8 cellular contexts compared by ENCODE assay signal in the genomic region with DNA sequence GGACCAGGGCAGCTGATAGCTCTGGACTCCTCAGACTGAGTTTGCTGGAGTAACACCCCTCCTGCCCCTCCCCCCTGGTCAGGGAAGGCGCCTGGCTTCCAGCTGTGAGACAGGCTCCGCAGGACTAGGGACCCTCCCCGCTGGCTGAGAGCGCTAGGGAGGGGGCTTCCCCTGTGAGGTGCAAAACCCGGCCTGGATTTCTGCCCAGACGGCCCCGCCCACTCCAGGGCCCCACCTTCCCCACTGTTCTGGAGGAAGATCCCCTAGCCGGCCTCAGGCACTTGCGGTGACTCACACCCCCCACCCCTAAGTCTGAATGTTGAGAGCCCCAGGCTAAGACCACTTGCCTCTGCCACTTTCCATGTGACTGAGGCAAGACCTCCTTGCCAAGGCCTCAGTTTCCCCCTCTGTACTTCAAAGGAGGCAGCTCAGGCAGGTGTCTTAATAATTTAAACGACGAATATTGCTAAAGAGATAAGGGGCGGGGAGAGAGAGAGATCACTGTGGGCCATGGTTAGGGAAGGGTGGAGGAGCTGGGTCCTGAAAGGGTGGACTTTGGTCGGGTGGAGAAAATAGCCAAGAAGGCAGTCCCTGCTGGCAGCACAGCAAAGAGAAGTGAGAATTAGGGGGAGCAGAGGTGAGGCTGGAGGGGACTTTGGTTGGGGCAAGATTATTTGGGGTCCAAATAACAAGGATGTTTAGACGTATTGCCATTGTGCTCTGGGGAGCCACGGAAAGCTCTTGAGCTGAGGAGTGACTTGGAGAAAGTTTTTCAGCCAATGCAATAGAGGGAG. TPM values are rescaled to one million over a fixed set of nuclear protein-coding genes. Genes with fewer than 3 reads are reported as not detected.
DNase-seq lines count a peak whose midpoint lies in the region; ATAC-seq and TF ChIP-seq lines count a peak whose summit lies in the region.

No MANE protein-coding gene starts in this region.

- H3K27ac Mint-ChIP-seq in CD8-positive, alpha-beta T cell = no peak overlapping the region
- peak overlapping the region; percentile 78; the same call in 1 of the 2 replicates for H3K27ac Mint-ChIP-seq in WTC11

- H3K27ac ChIP-seq in CD8-positive, alpha-beta T cell (ENCODE audit: low read depth, low read length) = no peak overlapping the region
- no peak overlapping the region for H3K27ac ChIP-seq in iPS-18a (ENCODE audit: low read length)

- H3K4me3 Mint-ChIP-seq in CD8-positive, alpha-beta T cell = peak overlapping the region; percentile 66
- peak overlapping the region; percentile 79 for H3K4me3 Mint-ChIP-seq in WTC11

- no peaks in the 10 kb centered on the region for H3K9me3 ChIP-seq in CD8-positive, alpha-beta T cell (ENCODE audit: low read length)
- H3K9me3 ChIP-seq in iPS-18a (ENCODE audit: control insufficient read depth, low read depth, low read length) = no peaks in the 10 kb centered on the region

- no peaks in the 10 kb centered on the region for H3K36me3 ChIP-seq in CD8-positive, alpha-beta T cell (ENCODE audit: insufficient read depth, low read length)
- H3K36me3 ChIP-seq in iPS-18a (ENCODE audit: control insufficient read depth, low read depth, low read length) = no peaks in the 10 kb centered on the region

- no peak for ATAC-seq in CD8-positive, alpha-beta T cell
- ATAC-seq in WTC11 = peak; percentile 62
- ATAC-seq in GM21825 (IDR thresholded peaks at IDR 0.05; ENCODE audit: unreplicated experiment) = no peak
- no peak for ATAC-seq in HG03196 (IDR thresholded peaks at IDR 0.05; ENCODE audit: unreplicated experiment)

- H3K27me3 Mint-ChIP-seq in CD8-positive, alpha-beta T cell (ENCODE audit: low read depth) = peaks cover 34% of the 10 kb centered on the region
- peaks cover 9% of the 10 kb centered on the region; the same call in 1 of the 2 replicates for H3K27me3 Mint-ChIP-seq in WTC11 (ENCODE audit: low read depth)

- H3K36me3 Mint-ChIP-seq in CD8-positive, alpha-beta T cell = no peaks in the 10 kb centered on the region
- H3K36me3 Mint-ChIP-seq in WTC11 = no peaks in the 10 kb centered on the region

- H3K9ac ChIP-seq in iPS-18a (ENCODE audit: low read length) = no peak overlapping the region

- peak in 1 of 7 experiments; percentile 8 for DNase-seq in CD8-positive, alpha-beta T cell
- peak; percentile 66 for DNase-seq in KBM-7
- peak; percentile 89 for DNase-seq in WTC11 (ENCODE audit: low spot score)
- DNase-seq in stimulated activated CD4-positive, alpha-beta T cell treated with anti-CD3 and anti-CD28 coated beads, Interleukin-4, amount 100 ng/mL, for 4 hours = peak; percentile 7 to 10
- DNase-seq in NCI-H2029 (lab: John Stamatoyannopoulos, UW) = no peak

- H3K4me1 ChIP-seq in CD8-positive, alpha-beta T cell (ENCODE audit: insufficient read depth, low read length) = peaks cover 15% of the 10 kb centered on the region
- peaks cover 35% of the 10 kb centered on the region for H3K4me1 ChIP-seq in iPS-18a (ENCODE audit: control insufficient read depth, low read depth, low read length)

- CTCF ChIA-PET in CD8-positive, alpha-beta T cell (lab: Charles Lee) = no interaction called here
- CTCF ChIA-PET in WTC11 (lab: Charles Lee) = interaction anchor here (0.9 to 2.9 kb wide), 10 partner anchors 10 to 280 kb away, joined by 3 to 23 read pairs (median 6); no protein-coding TSS in a partner anchor

- intact Hi-C loops in CD8-positive, alpha-beta T cell (cut with DNase I, micrococcal nuclease) = no loop called here

- H3K9me3 Mint-ChIP-seq in CD8-positive, alpha-beta T cell = no peaks in the 10 kb centered on the region
- H3K9me3 Mint-ChIP-seq in WTC11 = no peaks in the 10 kb centered on the region

- POLR2A ChIA-PET in CD8-positive, alpha-beta T cell (lab: Charles Lee) = no interaction called here
- POLR2A ChIA-PET in WTC11 (lab: Charles Lee) = no interaction called here

- H3K4me1 Mint-ChIP-seq in CD8-positive, alpha-beta T cell (ENCODE audit: low read depth) = peaks cover 14% of the 10 kb centered on the region
- peaks cover 73% of the 10 kb centered on the region for H3K4me1 Mint-ChIP-seq in WTC11

- no peak for TF ChIP-seq CTCF in CD8-positive, alpha-beta T cell (IDR thresholded peaks at IDR 0.05)
- TF ChIP-seq CTCF in WTC11 (IDR thresholded peaks at IDR 0.05) = no peak

- H3K27me3 ChIP-seq in CD8-positive, alpha-beta T cell (ENCODE audit: insufficient read depth, low read length) = peaks cover 8% of the 10 kb centered on the region
- H3K27me3 ChIP-seq in iPS-18a (ENCODE audit: control insufficient read depth, insufficient read depth, low read length) = peaks cover 13% of the 10 kb centered on the region

- no peak overlapping the region for H3K4me3 ChIP-seq in CD8-positive, alpha-beta T cell (ENCODE audit: low read depth, low read length)
- H3K4me3 ChIP-seq in iPS-18a (ENCODE audit: low read length) = peak overlapping the region; percentile 82

- in situ Hi-C loops in KBM-7 (cut with MboI; ENCODE audit: low pct_unique_long_range_greater_than_20kb, low sequenced_read_pairs) = no loop called here

TF ChIP-seq in WTC11, 78 proteins besides CTCF, POLR2A, EP300 and RAD21 (continues in another document):
- TF ChIP-seq, protein P1, sequence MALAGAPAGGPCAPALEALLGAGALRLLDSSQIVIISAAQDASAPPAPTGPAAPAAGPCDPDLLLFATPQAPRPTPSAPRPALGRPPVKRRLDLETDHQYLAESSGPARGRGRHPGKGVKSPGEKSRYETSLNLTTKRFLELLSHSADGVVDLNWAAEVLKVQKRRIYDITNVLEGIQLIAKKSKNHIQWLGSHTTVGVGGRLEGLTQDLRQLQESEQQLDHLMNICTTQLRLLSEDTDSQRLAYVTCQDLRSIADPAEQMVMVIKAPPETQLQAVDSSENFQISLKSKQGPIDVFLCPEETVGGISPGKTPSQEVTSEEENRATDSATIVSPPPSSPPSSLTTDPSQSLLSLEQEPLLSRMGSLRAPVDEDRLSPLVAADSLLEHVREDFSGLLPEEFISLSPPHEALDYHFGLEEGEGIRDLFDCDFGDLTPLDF (CRISPR knock-in tag; IDR thresholded peaks at IDR 0.05) = no peak
- TF ChIP-seq ZNF423 (CRISPR knock-in tag; IDR thresholded peaks at IDR 0.05) = peak; percentile 99
- peak; percentile 76 for TF ChIP-seq TEAD1 (CRISPR knock-in tag; IDR thresholded peaks at IDR 0.05)
- TF ChIP-seq, protein P2, sequence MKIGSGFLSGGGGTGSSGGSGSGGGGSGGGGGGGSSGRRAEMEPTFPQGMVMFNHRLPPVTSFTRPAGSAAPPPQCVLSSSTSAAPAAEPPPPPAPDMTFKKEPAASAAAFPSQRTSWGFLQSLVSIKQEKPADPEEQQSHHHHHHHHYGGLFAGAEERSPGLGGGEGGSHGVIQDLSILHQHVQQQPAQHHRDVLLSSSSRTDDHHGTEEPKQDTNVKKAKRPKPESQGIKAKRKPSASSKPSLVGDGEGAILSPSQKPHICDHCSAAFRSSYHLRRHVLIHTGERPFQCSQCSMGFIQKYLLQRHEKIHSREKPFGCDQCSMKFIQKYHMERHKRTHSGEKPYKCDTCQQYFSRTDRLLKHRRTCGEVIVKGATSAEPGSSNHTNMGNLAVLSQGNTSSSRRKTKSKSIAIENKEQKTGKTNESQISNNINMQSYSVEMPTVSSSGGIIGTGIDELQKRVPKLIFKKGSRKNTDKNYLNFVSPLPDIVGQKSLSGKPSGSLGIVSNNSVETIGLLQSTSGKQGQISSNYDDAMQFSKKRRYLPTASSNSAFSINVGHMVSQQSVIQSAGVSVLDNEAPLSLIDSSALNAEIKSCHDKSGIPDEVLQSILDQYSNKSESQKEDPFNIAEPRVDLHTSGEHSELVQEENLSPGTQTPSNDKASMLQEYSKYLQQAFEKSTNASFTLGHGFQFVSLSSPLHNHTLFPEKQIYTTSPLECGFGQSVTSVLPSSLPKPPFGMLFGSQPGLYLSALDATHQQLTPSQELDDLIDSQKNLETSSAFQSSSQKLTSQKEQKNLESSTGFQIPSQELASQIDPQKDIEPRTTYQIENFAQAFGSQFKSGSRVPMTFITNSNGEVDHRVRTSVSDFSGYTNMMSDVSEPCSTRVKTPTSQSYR (CRISPR knock-in tag; IDR thresholded peaks at IDR 0.05) = peak; percentile 91; the same call in 1 of the 2 replicates
- TF ChIP-seq, protein P3, sequence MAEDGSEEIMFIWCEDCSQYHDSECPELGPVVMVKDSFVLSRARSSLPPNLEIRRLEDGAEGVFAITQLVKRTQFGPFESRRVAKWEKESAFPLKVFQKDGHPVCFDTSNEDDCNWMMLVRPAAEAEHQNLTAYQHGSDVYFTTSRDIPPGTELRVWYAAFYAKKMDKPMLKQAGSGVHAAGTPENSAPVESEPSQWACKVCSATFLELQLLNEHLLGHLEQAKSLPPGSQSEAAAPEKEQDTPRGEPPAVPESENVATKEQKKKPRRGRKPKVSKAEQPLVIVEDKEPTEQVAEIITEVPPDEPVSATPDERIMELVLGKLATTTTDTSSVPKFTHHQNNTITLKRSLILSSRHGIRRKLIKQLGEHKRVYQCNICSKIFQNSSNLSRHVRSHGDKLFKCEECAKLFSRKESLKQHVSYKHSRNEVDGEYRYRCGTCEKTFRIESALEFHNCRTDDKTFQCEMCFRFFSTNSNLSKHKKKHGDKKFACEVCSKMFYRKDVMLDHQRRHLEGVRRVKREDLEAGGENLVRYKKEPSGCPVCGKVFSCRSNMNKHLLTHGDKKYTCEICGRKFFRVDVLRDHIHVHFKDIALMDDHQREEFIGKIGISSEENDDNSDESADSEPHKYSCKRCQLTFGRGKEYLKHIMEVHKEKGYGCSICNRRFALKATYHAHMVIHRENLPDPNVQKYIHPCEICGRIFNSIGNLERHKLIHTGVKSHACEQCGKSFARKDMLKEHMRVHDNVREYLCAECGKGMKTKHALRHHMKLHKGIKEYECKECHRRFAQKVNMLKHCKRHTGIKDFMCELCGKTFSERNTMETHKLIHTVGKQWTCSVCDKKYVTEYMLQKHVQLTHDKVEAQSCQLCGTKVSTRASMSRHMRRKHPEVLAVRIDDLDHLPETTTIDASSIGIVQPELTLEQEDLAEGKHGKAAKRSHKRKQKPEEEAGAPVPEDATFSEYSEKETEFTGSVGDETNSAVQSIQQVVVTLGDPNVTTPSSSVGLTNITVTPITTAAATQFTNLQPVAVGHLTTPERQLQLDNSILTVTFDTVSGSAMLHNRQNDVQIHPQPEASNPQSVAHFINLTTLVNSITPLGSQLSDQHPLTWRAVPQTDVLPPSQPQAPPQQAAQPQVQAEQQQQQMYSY (CRISPR knock-in tag; IDR thresholded peaks at IDR 0.05) = peak; percentile 99
- TF ChIP-seq TP53 (CRISPR knock-in tag; IDR thresholded peaks at IDR 0.05) = no peak
- TF ChIP-seq EMX1 (CRISPR knock-in tag; IDR thresholded peaks at IDR 0.05) = no peak
- TF ChIP-seq CREM (CRISPR knock-in tag; IDR thresholded peaks at IDR 0.05) = peak; percentile 54; the same call in 1 of the 2 replicates
- no peak for TF ChIP-seq ZNF263 (CRISPR knock-in tag; IDR thresholded peaks at IDR 0.05; ENCODE audit: low read depth)
- no peak for TF ChIP-seq ZNF396 (CRISPR knock-in tag; IDR thresholded peaks at IDR 0.05; ENCODE audit: borderline replicate concordance)
- TF ChIP-seq ZNF232 (CRISPR knock-in tag; IDR thresholded peaks at IDR 0.05) = peak; percentile 56; the same call in 1 of the 2 replicates
- TF ChIP-seq IRF2 (CRISPR knock-in tag; IDR thresholded peaks at IDR 0.05; ENCODE audit: borderline replicate concordance, low read depth) = no peak
- TF ChIP-seq NFATC4 (CRISPR knock-in tag; IDR thresholded peaks at IDR 0.05) = no peak

RNA-seq across cellular contexts. Expression of a gene that starts 1.0 kb away (rescaled TPM):
- total RNA-seq in CD8-positive, alpha-beta T cell = 1 to 10 TPM in 1 of 2 experiments, under 1 TPM in 1; 0.58 to 1.2 TPM
- 35.0 to 52.6 TPM (median 35.7 TPM) in 3 replicates for total RNA-seq in WTC11 (2021)

Comparison
In these comparisons a context has a peak if more than half of its experiments do, and no peak if none do; other contexts are left out.
1. RNA of a gene that starts 1.0 kb away (total RNA-seq): 35.0 to 52.6 TPM in WTC11; 0.58 to 1.2 TPM in CD8-positive, alpha-beta T cell; every median in the first group is over 10 times any median in the second.